Comparison of ENCODE assay signal across 2 cellular contexts in the genomic region with DNA sequence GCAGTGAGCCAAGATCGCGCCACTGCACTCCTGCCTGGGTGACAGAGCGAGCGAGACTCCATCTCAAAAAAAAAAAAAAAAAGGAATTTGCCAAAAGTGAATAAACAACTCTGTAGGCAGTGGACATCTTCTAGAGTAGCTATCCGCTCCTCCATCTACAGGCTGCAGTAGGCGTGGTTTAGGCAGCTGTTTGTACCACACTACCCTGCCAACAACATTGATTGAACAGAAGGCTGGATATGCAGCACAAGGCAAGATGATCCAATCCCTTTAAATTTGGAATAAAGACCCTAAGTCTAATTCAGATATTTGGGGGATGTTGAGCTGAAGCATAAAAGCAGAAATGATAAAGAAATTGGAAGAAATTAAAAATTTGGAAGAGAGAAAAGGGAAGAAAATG.
TF ChIP-seq lines count a peak whose summit lies in the region.

No MANE protein-coding gene starts in this region.

TF ChIP-seq in A549, 52 proteins besides CTCF, POLR2A, EP300 and RAD21 (continued from another document):
- TF ChIP-seq EHF (CRISPR knock-in tag; IDR thresholded peaks at IDR 0.05) (no peak), CEBPB (IDR thresholded peaks at IDR 0.05) (no peak), GATA3 (IDR thresholded peaks at IDR 0.05; ENCODE audit: borderline replicate concordance) (no peak), NFE2L2 (conservative IDR thresholded peaks at IDR 0.05; ENCODE audit: low read length) (no peak), HMGXB4 (CRISPR knock-in tag; IDR thresholded peaks at IDR 0.05; ENCODE audit: borderline replicate concordance) (no peak), CHD4 (IDR thresholded peaks at IDR 0.05; ENCODE audit: borderline replicate concordance) (no peak)
- TF ChIP-seq, protein P1, sequence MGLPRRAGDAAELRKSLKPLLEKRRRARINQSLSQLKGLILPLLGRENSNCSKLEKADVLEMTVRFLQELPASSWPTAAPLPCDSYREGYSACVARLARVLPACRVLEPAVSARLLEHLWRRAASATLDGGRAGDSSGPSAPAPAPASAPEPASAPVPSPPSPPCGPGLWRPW (IDR thresholded peaks at IDR 0.05): no peak

TF ChIP-seq in HCT116, 20 proteins besides CTCF, POLR2A, EP300 and RAD21 (continued from another document):
- no peak for TF ChIP-seq EGR1 (IDR thresholded peaks at IDR 0.05; ENCODE audit: low read depth)
TF ChIP-seq in HCT116: peak in this region for 0.
